ENCODE assay signal across 12 cellular contexts in genomic region chr9:88818495-88819201, GRCh38.
DNase-seq lines count a peak whose midpoint lies in the region; ATAC-seq and TF ChIP-seq lines count a peak whose summit lies in the region.
"Had no signal": no experiment of that assay in that cellular context is flagged by ENCODE, and none has a peak within 500 bp of the region (broad histone marks: within the 10 kb centered on the region; RNA-seq: fewer than 3 reads in every experiment).

No MANE protein-coding gene starts in this region.

- H3K4me1 ChIP-seq in adipocyte (ENCODE audit: control insufficient read depth, insufficient read depth, low read length) (peaks cover 35% of the 10 kb centered on the region), skeletal muscle satellite cell (ENCODE audit: control insufficient read depth, insufficient read depth, low read length) (peaks cover 45% of the 10 kb centered on the region), esophagus squamous epithelium (peaks cover 0 to 8% (median 0%) of the 10 kb centered on the region in 3 donors)

- CTCF ChIA-PET in activated CD4-positive, alpha-beta T cell treated with anti-CD3 and anti-CD28 coated beads for 36 hours (lab: Charles Lee): no interaction called here

- H3K4me1 Mint-ChIP-seq in activated CD4-positive, alpha-beta T cell treated with anti-CD3 and anti-CD28 coated beads for 36 hours: no peaks in the 10 kb centered on the region
- H3K4me1 Mint-ChIP-seq: activated B cell treated with CpG ODN at 0.5 μM for 24 hours, natural killer cell had no signal

- H3K27ac ChIP-seq in esophagus squamous epithelium: no peak overlapping the region
- H3K27ac ChIP-seq: coronary artery had no signal

- H3K9me3 ChIP-seq in adipocyte (ENCODE audit: control insufficient read depth, low read length) (no peaks in the 10 kb centered on the region), skeletal muscle satellite cell (replicated peaks; ENCODE audit: low read length) (no peaks in the 10 kb centered on the region), esophagus squamous epithelium (no peaks in the 10 kb centered on the region)

- ATAC-seq in HG02981 (IDR thresholded peaks at IDR 0.05; ENCODE audit: unreplicated experiment): no peak
- ATAC-seq in activated CD4-positive, alpha-beta T cell treated with anti-CD3 and anti-CD28 coated beads for 36 hours: no peak
- ATAC-seq: natural killer cell had no signal

- TF ChIP-seq POLR2A in esophagus squamous epithelium (IDR thresholded peaks at IDR 0.05): no peak

- H3K36me3 Mint-ChIP-seq in activated CD4-positive, alpha-beta T cell treated with anti-CD3 and anti-CD28 coated beads for 36 hours (ENCODE audit: low read depth): no peaks in the 10 kb centered on the region
- H3K36me3 Mint-ChIP-seq: natural killer cell had no signal

- peak overlapping the region; percentile 67 for H3K4me2 ChIP-seq in skeletal muscle satellite cell (ENCODE audit: low read length)

- H3K36me3 ChIP-seq in adipocyte (ENCODE audit: control insufficient read depth, insufficient read depth, low read length, severe bottlenecking) (no peaks in the 10 kb centered on the region), skeletal muscle satellite cell (ENCODE audit: insufficient read depth, low read length) (no peaks in the 10 kb centered on the region), esophagus squamous epithelium (no peaks in the 10 kb centered on the region)

- TF ChIP-seq CTCF in esophagus squamous epithelium (IDR thresholded peaks at IDR 0.05): no peak

- H3K4me3 ChIP-seq in adipocyte (ENCODE audit: low read length): no peak overlapping the region
- H3K4me3 ChIP-seq in skeletal muscle satellite cell (ENCODE audit: low read length): peak overlapping the region; percentile 16
- H3K4me3 ChIP-seq in esophagus squamous epithelium: no peak overlapping the region
- H3K4me3 ChIP-seq: coronary artery had no signal

- DNase-seq in HCEC 1CT: peak; percentile 21
- peak; percentile 70 for DNase-seq in adipocyte (ENCODE audit: low read depth)
- DNase-seq in glomerular visceral epithelial cell (ENCODE audit: extremely low spot score): peak; percentile 44
- no peak for DNase-seq in activated CD4-positive, alpha-beta T cell treated with anti-CD3 and anti-CD28 coated beads for 36 hours
- no peak for DNase-seq in esophagus squamous epithelium (lab: John Stamatoyannopoulos, UW)
- DNase-seq: activated B cell treated with CpG ODN at 0.5 μM for 24 hours; activated effector memory CD4-positive, alpha-beta T cell treated with Interleukin-2 at 50 U/mL for 16 hours; natural killer cell; stimulated activated CD4-positive, alpha-beta T cell treated with anti-CD3 and anti-CD28 coated beads, Interleukin-2, amount 100 ng/mL, for 48 hours had no signal

- POLR2A ChIA-PET in activated CD4-positive, alpha-beta T cell treated with anti-CD3 and anti-CD28 coated beads for 36 hours (lab: Charles Lee): no interaction called here

- intact Hi-C loops in activated CD4-positive, alpha-beta T cell treated with anti-CD3 and anti-CD28 coated beads for 36 hours (cut with DNase I, micrococcal nuclease): no loop called here
- intact Hi-C loops in esophagus squamous epithelium (cut with DNase I): no loop called here

- 63 to 72% methylated on average over 9 of the region's 11 CpGs for WGBS in esophagus squamous epithelium, 2 donors

- H3K27me3 Mint-ChIP-seq in activated CD4-positive, alpha-beta T cell treated with anti-CD3 and anti-CD28 coated beads for 36 hours: peaks cover 33% of the 10 kb centered on the region

- no peak overlapping the region for H3K4me3 Mint-ChIP-seq in activated CD4-positive, alpha-beta T cell treated with anti-CD3 and anti-CD28 coated beads for 36 hours
- H3K4me3 Mint-ChIP-seq: activated B cell treated with CpG ODN at 0.5 μM for 24 hours, natural killer cell had no signal

- no peak overlapping the region for H3K27ac Mint-ChIP-seq in activated CD4-positive, alpha-beta T cell treated with anti-CD3 and anti-CD28 coated beads for 36 hours
- H3K27ac Mint-ChIP-seq: activated B cell treated with CpG ODN at 0.5 μM for 24 hours, natural killer cell had no signal

- no peak overlapping the region for H3K9ac ChIP-seq in adipocyte (ENCODE audit: low read length)
- no peak overlapping the region for H3K9ac ChIP-seq in skeletal muscle satellite cell (ENCODE audit: low read depth, low read length)

- H3K27me3 ChIP-seq in adipocyte (replicated peaks; ENCODE audit: control insufficient read depth, insufficient read depth, low read length) (no peaks in the 10 kb centered on the region), skeletal muscle satellite cell (ENCODE audit: control insufficient read depth, insufficient read depth, low read length) (no peaks in the 10 kb centered on the region), esophagus squamous epithelium (peaks cover 0 to 31% (median 0%) of the 10 kb centered on the region in 4 donors)

- H3K9me3 Mint-ChIP-seq in activated CD4-positive, alpha-beta T cell treated with anti-CD3 and anti-CD28 coated beads for 36 hours (ENCODE audit: low read depth): no peaks in the 10 kb centered on the region
- H3K9me3 Mint-ChIP-seq: activated B cell treated with CpG ODN at 0.5 μM for 24 hours, natural killer cell had no signal

Comparison
In these comparisons a context has a peak if more than half of its experiments do, and no peak if none do; other contexts are left out.
1. DNase-seq: peak in HCEC 1CT (single experiment), adipocyte (single experiment) and glomerular visceral epithelial cell (single experiment); none in activated CD4-positive, alpha-beta T cell treated with anti-CD3 and anti-CD28 coated beads for 36 hours (single experiment) and esophagus squamous epithelium (single experiment).